8 cellular contexts compared by ENCODE assay signal in the genomic region with DNA sequence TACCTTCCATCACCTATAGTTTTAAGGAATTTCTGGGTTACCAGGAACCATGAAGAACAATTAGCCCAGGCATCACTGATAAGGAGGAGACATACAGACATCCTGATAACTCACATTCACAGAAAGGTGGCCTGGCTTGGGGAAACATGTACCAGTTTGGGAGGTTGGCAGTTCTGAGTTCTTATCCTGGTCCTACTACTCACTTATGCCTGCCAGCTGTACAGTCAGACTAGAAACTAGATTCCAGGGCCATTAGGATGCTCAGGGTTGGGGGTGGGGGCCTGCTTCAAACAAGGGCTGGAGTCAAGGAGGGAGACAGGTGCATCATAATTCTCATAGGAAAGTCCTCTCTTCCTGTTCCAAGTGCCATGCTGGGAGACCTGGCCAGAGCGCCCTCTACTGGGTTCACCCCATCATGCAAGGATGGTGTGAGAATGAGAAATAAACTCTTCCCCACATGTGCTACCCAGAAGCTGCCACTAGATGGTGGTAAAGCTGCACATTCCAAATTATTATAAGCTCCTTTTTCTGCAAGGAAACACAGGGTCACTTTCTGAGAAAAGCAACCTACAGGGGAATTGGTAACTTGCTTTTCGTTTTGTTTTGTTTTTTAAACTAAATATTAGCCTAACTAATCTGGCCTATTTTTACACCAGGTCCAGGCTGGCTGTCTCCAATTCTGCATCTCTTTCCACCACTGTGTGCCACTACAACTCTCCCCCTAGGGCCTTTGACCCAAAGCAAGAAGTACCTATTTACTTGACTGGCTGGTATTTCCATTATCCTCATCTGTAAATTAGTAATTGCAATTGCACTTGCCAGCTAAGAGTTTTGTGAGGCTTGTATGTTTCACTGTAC. TPM values are rescaled to one million over a fixed set of nuclear protein-coding genes. Genes with fewer than 3 reads are reported as not detected.
DNase-seq lines count a peak whose midpoint lies in the region; ATAC-seq and TF ChIP-seq lines count a peak whose summit lies in the region.

No MANE protein-coding gene starts in this region.

- no peak overlapping the region for H3K27ac Mint-ChIP-seq in chondrocyte (ENCODE audit: unreplicated experiment)

- H3K9me3 Mint-ChIP-seq in chondrocyte (ENCODE audit: low read depth): peaks cover 8% of the 10 kb centered on the region

- no peak overlapping the region for H3K4me3 Mint-ChIP-seq in chondrocyte (ENCODE audit: unreplicated experiment)

- H3K4me1 Mint-ChIP-seq in chondrocyte (ENCODE audit: low read depth): no peaks in the 10 kb centered on the region

- no peak overlapping the region for H3K4me3 ChIP-seq in WERI-Rb-1 (ENCODE audit: low read depth, low read length)

- no peak overlapping the region for H3K27ac ChIP-seq in WERI-Rb-1

- ATAC-seq in left lobe of liver (peak; percentile 91), GM21381 (IDR thresholded peaks at IDR 0.05; ENCODE audit: unreplicated experiment) (no peak)

- no peaks in the 10 kb centered on the region for H3K9me3 ChIP-seq in WERI-Rb-1 (ENCODE audit: severe bottlenecking)

- peaks cover 37% of the 10 kb centered on the region for H3K27me3 Mint-ChIP-seq in chondrocyte (ENCODE audit: low read depth)

- H3K27me3 ChIP-seq in WERI-Rb-1 (ENCODE audit: insufficient read depth, low read depth, severe bottlenecking): peaks cover 25% of the 10 kb centered on the region

- no peaks in the 10 kb centered on the region for H3K36me3 Mint-ChIP-seq in chondrocyte (ENCODE audit: low read depth)

- no peaks in the 10 kb centered on the region for H3K36me3 ChIP-seq in WERI-Rb-1

- DNase-seq in A172 (ENCODE audit: low spot score) (peak; percentile 62), NCI-H2227 treated with DMSO at 0.1 percent for 48 hours (lab: John Stamatoyannopoulos, UW) (peak; percentile 53), WERI-Rb-1 (peak; percentile 74), chondrocyte (ENCODE audit: low spot score) (no peak), left lobe of liver (ENCODE audit: low spot score) (peak; percentile 66)
- DNase-seq in stimulated activated CD4-positive, alpha-beta T cell treated with anti-CD3 and anti-CD28 coated beads, TNF-alpha, amount 100 ng/mL, for 48 hours (ENCODE audit: low read depth in 3 of 3): peak; percentile 40 to 60 (median 52)

- TF ChIP-seq CTCF in GM12874 (IDR thresholded peaks at IDR 0.05; ENCODE audit: insufficient read depth, low read depth, low read length) (peak; percentile 78), WERI-Rb-1 (IDR thresholded peaks at IDR 0.05; ENCODE audit: low read depth, low read length) (peak; percentile 94), chondrocyte (IDR thresholded peaks at IDR 0.05) (peak; percentile 89)

RNA-seq across cellular contexts. Expression of a gene that starts 14.5 kb away (rescaled TPM):
- 1.7 and 6.5 TPM in 2 replicates for total RNA-seq in A172 (2014; rRNA removed; shearing (Covaris generic))
- total RNA-seq in chondrocyte: 0.07 TPM in 1 of 3 replicates, not detected in the others
- 6.4 TPM for total RNA-seq in left lobe of liver

RNA-seq across cellular contexts. Expression of a gene that starts 54.5 kb away (rescaled TPM):
- 20.3 and 24.3 TPM in 2 replicates for total RNA-seq in A172 (2014; rRNA removed; shearing (Covaris generic))
- total RNA-seq in chondrocyte (0.46 to 0.55 TPM in 2 of 3 replicates, not detected in the other), left lobe of liver (4.1 TPM)
